ENCODE assay signal across 9 cellular contexts in the genomic region with DNA sequence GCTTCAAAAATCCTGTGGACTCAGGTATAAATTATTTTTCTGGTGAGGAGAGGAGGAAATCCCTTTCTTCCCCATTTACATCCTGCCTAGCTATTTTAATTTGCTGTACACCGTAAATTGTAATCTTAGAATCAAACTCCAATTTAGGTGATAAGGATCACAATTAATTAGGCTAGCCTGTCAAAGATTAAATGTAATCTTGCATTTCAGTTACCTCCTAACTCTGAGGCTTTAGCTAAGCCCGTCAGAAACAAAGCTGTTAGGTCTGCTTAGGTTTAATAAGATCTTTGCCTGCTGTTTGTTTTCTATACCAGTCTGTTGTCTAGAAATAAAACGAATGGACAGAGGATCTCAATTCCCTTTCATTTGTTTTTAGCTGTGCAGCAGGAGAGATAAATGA. TPM values are rescaled to one million over a fixed set of nuclear protein-coding genes. Genes with fewer than 3 reads are reported as not detected.
DNase-seq lines count a peak whose midpoint lies in the region; ATAC-seq and TF ChIP-seq lines count a peak whose summit lies in the region.
"Had no signal": no experiment of that assay in that cellular context is flagged by ENCODE, and none has a peak within 500 bp of the region (broad histone marks: within the 10 kb centered on the region; RNA-seq: fewer than 3 reads in every experiment).

No MANE protein-coding gene starts in this region.

- peaks cover 2% of the 10 kb centered on the region for H3K36me3 Mint-ChIP-seq in IgD-negative memory B cell
- no peaks in the 10 kb centered on the region for H3K36me3 Mint-ChIP-seq in stimulated activated memory B cell treated with anti-CD40 and anti-IgM and Interleukin-4, amounts not matched to agents 10 μg/mL and 1 μg/mL and 100 μg/mL, for 72 hours
- no peaks in the 10 kb centered on the region for H3K36me3 Mint-ChIP-seq in activated CD4-positive, alpha-beta memory T cell treated with anti-CD3 and anti-CD28 coated beads for 36 hours

- peak overlapping the region; percentile 75 for H3K9ac ChIP-seq in adipocyte (ENCODE audit: low read length)

- H3K27me3 ChIP-seq in adipocyte (replicated peaks; ENCODE audit: control insufficient read depth, insufficient read depth, low read length) (no peaks in the 10 kb centered on the region), lower lobe of right lung (ENCODE audit: low read depth) (no peaks in the 10 kb centered on the region)

- intact Hi-C loops in lower lobe of right lung (cut with DNase I) = no loop called here
- intact Hi-C loops in activated CD4-positive, alpha-beta memory T cell treated with anti-CD3 and anti-CD28 coated beads for 36 hours (cut with micrococcal nuclease) = no loop called here

- H3K9me3 ChIP-seq in adipocyte (ENCODE audit: control insufficient read depth, low read length) = no peaks in the 10 kb centered on the region
- H3K9me3 ChIP-seq in lower lobe of right lung = no peaks in the 10 kb centered on the region

- ATAC-seq in lower lobe of right lung = no peak
- no peak for ATAC-seq in stimulated activated memory B cell treated with anti-CD40 and anti-IgM and Interleukin-4, amounts not matched to agents 10 μg/mL and 1 μg/mL and 100 μg/mL, for 72 hours
- no peak for ATAC-seq in HG03039 (IDR thresholded peaks at IDR 0.05; ENCODE audit: unreplicated experiment)
- ATAC-seq: activated CD8-positive, alpha-beta T cell treated with anti-CD3 and anti-CD28 coated beads for 36 hours had no signal

- peak overlapping the region in 2 of 3 donors; percentile 22 to 59 for H3K27ac Mint-ChIP-seq in IgD-negative memory B cell
- no peak overlapping the region for H3K27ac Mint-ChIP-seq in stimulated activated memory B cell treated with anti-CD40 and anti-IgM and Interleukin-4, amounts not matched to agents 10 μg/mL and 1 μg/mL and 100 μg/mL, for 72 hours
- no peak overlapping the region for H3K27ac Mint-ChIP-seq in activated CD4-positive, alpha-beta memory T cell treated with anti-CD3 and anti-CD28 coated beads for 36 hours
- H3K27ac Mint-ChIP-seq: activated CD8-positive, alpha-beta T cell treated with anti-CD3 and anti-CD28 coated beads for 36 hours had no signal

- CTCF ChIA-PET in activated CD4-positive, alpha-beta memory T cell treated with anti-CD3 and anti-CD28 coated beads for 36 hours (lab: Charles Lee) = interaction anchor here (0.6 to 1.8 kb wide), 4 partner anchors 20 to 1335 kb away, joined by 3 to 7 read pairs (median 3); a partner anchor contains a TSS

- peak overlapping the region in 2 of 4 donors; percentile 30 to 82 for H3K4me3 Mint-ChIP-seq in IgD-negative memory B cell
- H3K4me3 Mint-ChIP-seq in stimulated activated memory B cell treated with anti-CD40 and anti-IgM and Interleukin-4, amounts not matched to agents 10 μg/mL and 1 μg/mL and 100 μg/mL, for 72 hours = no peak overlapping the region
- H3K4me3 Mint-ChIP-seq in activated CD4-positive, alpha-beta memory T cell treated with anti-CD3 and anti-CD28 coated beads for 36 hours = no peak overlapping the region
- H3K4me3 Mint-ChIP-seq: activated CD8-positive, alpha-beta T cell treated with anti-CD3 and anti-CD28 coated beads for 36 hours had no signal

- H3K36me3 ChIP-seq in adipocyte (ENCODE audit: control insufficient read depth, insufficient read depth, low read length, severe bottlenecking) (peaks cover 6% of the 10 kb centered on the region), lower lobe of right lung (no peaks in the 10 kb centered on the region)

- DNase-seq in adipocyte (ENCODE audit: low read depth) (no peak), lower lobe of right lung (no peak), superior temporal gyrus (ENCODE audit: extremely low spot score) (peak; percentile 38)
- no peak for DNase-seq in activated CD4-positive, alpha-beta memory T cell treated with anti-CD3 and anti-CD28 coated beads for 36 hours
- DNase-seq: activated CD8-positive, alpha-beta T cell treated with anti-CD3 and anti-CD28 coated beads for 36 hours; NCI-H1417 treated with DMSO at 0.1 percent for 48 hours had no signal

- H3K27ac ChIP-seq in lower lobe of right lung = peak overlapping the region; percentile 34

- no peaks in the 10 kb centered on the region for H3K9me3 Mint-ChIP-seq in IgD-negative memory B cell
- H3K9me3 Mint-ChIP-seq in stimulated activated memory B cell treated with anti-CD40 and anti-IgM and Interleukin-4, amounts not matched to agents 10 μg/mL and 1 μg/mL and 100 μg/mL, for 72 hours = no peaks in the 10 kb centered on the region
- H3K9me3 Mint-ChIP-seq in activated CD4-positive, alpha-beta memory T cell treated with anti-CD3 and anti-CD28 coated beads for 36 hours = no peaks in the 10 kb centered on the region
- H3K9me3 Mint-ChIP-seq: activated CD8-positive, alpha-beta T cell treated with anti-CD3 and anti-CD28 coated beads for 36 hours had no signal

- peaks cover 93% of the 10 kb centered on the region for H3K4me1 ChIP-seq in adipocyte (ENCODE audit: control insufficient read depth, insufficient read depth, low read length)
- H3K4me1 ChIP-seq in lower lobe of right lung = peaks cover 91% of the 10 kb centered on the region

- POLR2A ChIA-PET in activated CD4-positive, alpha-beta memory T cell treated with anti-CD3 and anti-CD28 coated beads for 36 hours (lab: Charles Lee) = interaction anchor here (0.8 to 1.6 kb wide), 2 partner anchors 10 to 15 kb away, joined by 3 to 4 read pairs; no protein-coding TSS in a partner anchor

- peaks cover 46 to 67% (median 59%) of the 10 kb centered on the region in 3 donors for H3K4me1 Mint-ChIP-seq in IgD-negative memory B cell
- peaks cover 62% of the 10 kb centered on the region for H3K4me1 Mint-ChIP-seq in stimulated activated memory B cell treated with anti-CD40 and anti-IgM and Interleukin-4, amounts not matched to agents 10 μg/mL and 1 μg/mL and 100 μg/mL, for 72 hours
- peaks cover 83% of the 10 kb centered on the region for H3K4me1 Mint-ChIP-seq in activated CD4-positive, alpha-beta memory T cell treated with anti-CD3 and anti-CD28 coated beads for 36 hours (ENCODE audit: low read depth)

- H3K4me3 ChIP-seq in adipocyte (ENCODE audit: low read length) = peak overlapping the region; percentile 38
- H3K4me3 ChIP-seq in lower lobe of right lung = no peak overlapping the region

- H3K27me3 Mint-ChIP-seq in IgD-negative memory B cell = no peaks in the 10 kb centered on the region
- H3K27me3 Mint-ChIP-seq in stimulated activated memory B cell treated with anti-CD40 and anti-IgM and Interleukin-4, amounts not matched to agents 10 μg/mL and 1 μg/mL and 100 μg/mL, for 72 hours = no peaks in the 10 kb centered on the region
- H3K27me3 Mint-ChIP-seq in activated CD4-positive, alpha-beta memory T cell treated with anti-CD3 and anti-CD28 coated beads for 36 hours = no peaks in the 10 kb centered on the region
- H3K27me3 Mint-ChIP-seq: activated CD8-positive, alpha-beta T cell treated with anti-CD3 and anti-CD28 coated beads for 36 hours had no signal

- TF ChIP-seq CTCF in lower lobe of right lung (IDR thresholded peaks at IDR 0.05) = no peak

RNA-seq across cellular contexts. Expression of a gene that starts 51.5 kb away (rescaled TPM):
- polyA plus RNA-seq in IgD-negative memory B cell = 29.1 TPM
- 122 TPM for total RNA-seq in lower lobe of right lung
- total RNA-seq in activated CD4-positive, alpha-beta memory T cell treated with anti-CD3 and anti-CD28 coated beads for 36 hours = 10 to 100 TPM; 35.3 to 40.9 TPM

Comparison
In these comparisons a context has a peak if more than half of its experiments do, and no peak if none do; other contexts are left out.
1. H3K27ac Mint-ChIP-seq: peak in IgD-negative memory B cell (2 of 3); none in stimulated activated memory B cell treated with anti-CD40 and anti-IgM and Interleukin-4, amounts not matched to agents 10 μg/mL and 1 μg/mL and 100 μg/mL, for 72 hours (single experiment) and activated CD4-positive, alpha-beta memory T cell treated with anti-CD3 and anti-CD28 coated beads for 36 hours (single experiment).